ENCODE assay signal across 17 cellular contexts in the genomic region with DNA sequence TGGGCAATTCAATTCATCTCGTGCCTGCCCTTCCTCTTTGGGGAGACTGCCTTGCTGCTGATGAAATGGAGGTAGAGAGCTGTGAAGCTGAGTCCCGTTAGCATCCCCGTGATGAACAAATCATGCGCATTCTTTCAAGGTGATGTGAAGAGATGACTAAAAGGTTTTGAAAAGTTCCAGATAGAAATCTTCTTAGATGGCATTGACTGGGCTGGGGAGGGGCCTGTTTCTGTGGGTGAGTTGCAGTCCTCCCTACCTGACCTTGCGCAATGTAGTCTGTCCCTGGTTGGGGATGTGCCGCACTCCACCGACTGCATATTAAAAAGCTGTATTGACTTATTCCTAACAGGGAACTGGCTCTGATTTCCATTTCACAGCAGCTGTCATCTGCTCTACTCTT.
"Had no signal": no experiment of that assay in that cellular context is flagged by ENCODE, and none has a peak within 500 bp of the region (broad histone marks: within the 10 kb centered on the region; RNA-seq: fewer than 3 reads in every experiment).

No MANE protein-coding gene starts in this region.

- H3K9me3 ChIP-seq: left ventricle myocardium inferior, thoracic aorta had no signal

- H3K4me3 ChIP-seq: cardiac muscle cell, left ventricle myocardium inferior, thoracic aorta had no signal

- ATAC-seq: activated CD8-positive, alpha-beta memory T cell treated with anti-CD3 and anti-CD28 coated beads, Interleukin-2, amount 10 ng/mL, durations not matched to agents 7 days and 5 days; foreskin keratinocyte; stimulated activated naive CD8-positive, alpha-beta T cell treated with anti-CD3 and anti-CD28 coated beads, Interleukin-15, amount 100 ng/mL, for 72 hours had no signal

- FAIRE-seq: colon had no signal

- H3K9me3 Mint-ChIP-seq: activated naive CD8-positive, alpha-beta T cell treated with anti-CD3 and anti-CD28 coated beads for 36 hours; activated T-cell treated with anti-CD3 and anti-CD28 coated beads, Interleukin-2, amount 50 U/mL, for 24 hours; stimulated activated naive CD8-positive, alpha-beta T cell treated with anti-CD3 and anti-CD28 coated beads, Interleukin-15, amount 100 ng/mL, for 72 hours had no signal

- H3K27ac ChIP-seq: cardiac muscle cell, foreskin keratinocyte, left ventricle myocardium inferior, thoracic aorta had no signal

- H3K27me3 Mint-ChIP-seq: activated CD8-positive, alpha-beta memory T cell treated with anti-CD3 and anti-CD28 coated beads, Interleukin-2, amount 10 ng/mL, durations not matched to agents 7 days and 5 days; activated naive CD8-positive, alpha-beta T cell treated with anti-CD3 and anti-CD28 coated beads for 36 hours; activated T-cell treated with anti-CD3 and anti-CD28 coated beads, Interleukin-2, amount 50 U/mL, for 24 hours; stimulated activated naive CD8-positive, alpha-beta T cell treated with anti-CD3 and anti-CD28 coated beads, Interleukin-15, amount 100 ng/mL, for 72 hours had no signal

- H3K27ac Mint-ChIP-seq: activated CD8-positive, alpha-beta memory T cell treated with anti-CD3 and anti-CD28 coated beads, Interleukin-2, amount 10 ng/mL, durations not matched to agents 7 days and 5 days; activated naive CD8-positive, alpha-beta T cell treated with anti-CD3 and anti-CD28 coated beads for 36 hours; activated T-cell treated with anti-CD3 and anti-CD28 coated beads, Interleukin-2, amount 50 U/mL, for 24 hours; stimulated activated naive CD8-positive, alpha-beta T cell treated with anti-CD3 and anti-CD28 coated beads, Interleukin-15, amount 100 ng/mL, for 72 hours had no signal

- DNase-seq: activated CD4-positive, alpha-beta T cell treated with anti-CD3 and anti-CD28 coated beads for 1 hour; activated CD4-positive, alpha-beta T cell treated with anti-CD3 and anti-CD28 coated beads, Interleukin-2, amount 50 U/mL, for 48 hours; activated CD8-positive, alpha-beta memory T cell treated with anti-CD3 and anti-CD28 coated beads, Interleukin-2, amount 10 ng/mL, durations not matched to agents 7 days and 5 days; activated gamma-delta T cell; activated naive CD8-positive, alpha-beta T cell treated with anti-CD3 and anti-CD28 coated beads for 36 hours; activated T-cell treated with anti-CD3 and anti-CD28 coated beads, Interleukin-2, amount 50 U/mL, for 24 hours; aorta; head of caudate nucleus; left ventricle myocardium inferior; mesenchymal stem cell; stimulated activated CD4-positive, alpha-beta T cell treated with anti-CD3 and anti-CD28 coated beads, Interleukin-15, amount 100 ng/mL, for 24 hours; stimulated activated CD4-positive, alpha-beta T cell treated with anti-CD3 and anti-CD28 coated beads, Interleukin-4, amount 100 ng/mL, for 24 hours; stimulated activated naive CD8-positive, alpha-beta T cell treated with anti-CD3 and anti-CD28 coated beads, Interleukin-15, amount 100 ng/mL, for 72 hours had no signal

- H3K27me3 ChIP-seq: cardiac muscle cell, foreskin keratinocyte had no signal

- H3K4me1 Mint-ChIP-seq: activated CD8-positive, alpha-beta memory T cell treated with anti-CD3 and anti-CD28 coated beads, Interleukin-2, amount 10 ng/mL, durations not matched to agents 7 days and 5 days; activated naive CD8-positive, alpha-beta T cell treated with anti-CD3 and anti-CD28 coated beads for 36 hours; stimulated activated naive CD8-positive, alpha-beta T cell treated with anti-CD3 and anti-CD28 coated beads, Interleukin-15, amount 100 ng/mL, for 72 hours had no signal

- H3K4me3 Mint-ChIP-seq: activated CD8-positive, alpha-beta memory T cell treated with anti-CD3 and anti-CD28 coated beads, Interleukin-2, amount 10 ng/mL, durations not matched to agents 7 days and 5 days; activated naive CD8-positive, alpha-beta T cell treated with anti-CD3 and anti-CD28 coated beads for 36 hours; activated T-cell treated with anti-CD3 and anti-CD28 coated beads, Interleukin-2, amount 50 U/mL, for 24 hours; stimulated activated naive CD8-positive, alpha-beta T cell treated with anti-CD3 and anti-CD28 coated beads, Interleukin-15, amount 100 ng/mL, for 72 hours had no signal

- H3K4me1 ChIP-seq: foreskin keratinocyte had no signal

- H3K36me3 ChIP-seq: cardiac muscle cell, left ventricle myocardium inferior, thoracic aorta had no signal

- H3K36me3 Mint-ChIP-seq: activated CD8-positive, alpha-beta memory T cell treated with anti-CD3 and anti-CD28 coated beads, Interleukin-2, amount 10 ng/mL, durations not matched to agents 7 days and 5 days; activated naive CD8-positive, alpha-beta T cell treated with anti-CD3 and anti-CD28 coated beads for 36 hours had no signal
